ENCODE assay signal across 8 cellular contexts in genomic region chr6:11093591-11094410, GRCh38. TPM values are rescaled to one million over a fixed set of nuclear protein-coding genes. Genes with fewer than 3 reads are reported as not detected.
DNase-seq lines count a peak whose midpoint lies in the region; ATAC-seq and TF ChIP-seq lines count a peak whose summit lies in the region.

Gene SMIM13 (plus strand): TSS chr6:11093834. CDS start chr6:11094314, 480 bp downstream.

- H3K36me3 ChIP-seq in SK-N-MC (ENCODE audit: insufficient read depth, low read length) (peaks cover 17% of the 10 kb centered on the region; the same call in 1 of the 2 replicates), gastroesophageal sphincter (no peaks in the 10 kb centered on the region), suprapubic skin (no peaks in the 10 kb centered on the region)

- DNase-seq in GM10248 (ENCODE audit: extremely low spot score) (peak; percentile 97), NB4 (ENCODE audit: low read depth) (peak; percentile 100), SK-N-MC (ENCODE audit: low read depth, low spot score) (peak; percentile 57), non-pigmented ciliary epithelial cell (ENCODE audit: low read depth) (peak; percentile 96), suprapubic skin (ENCODE audit: low spot score in 2 of 2) (peak; percentile 98 to 99)
- peak; percentile 98 for DNase-seq in activated naive CD4-positive, alpha-beta T cell treated with anti-CD3 and anti-CD28 coated beads, Interleukin-2, amount 10 ng/mL, durations not matched to agents 7 days and 5 days

- H3K27me3 ChIP-seq in gastroesophageal sphincter = no peaks in the 10 kb centered on the region
- H3K27me3 ChIP-seq in suprapubic skin = no peaks in the 10 kb centered on the region

- TF ChIP-seq EP300 in gastroesophageal sphincter (IDR thresholded peaks at IDR 0.05) (no peak), suprapubic skin (IDR thresholded peaks at IDR 0.05) (no peak)

- peak within 1 kb of the TSS; percentile 96 for H3K27ac Mint-ChIP-seq in activated naive CD4-positive, alpha-beta T cell treated with anti-CD3 and anti-CD28 coated beads, Interleukin-2, amount 10 ng/mL, durations not matched to agents 7 days and 5 days

- H3K36me3 Mint-ChIP-seq in activated naive CD4-positive, alpha-beta T cell treated with anti-CD3 and anti-CD28 coated beads, Interleukin-2, amount 10 ng/mL, durations not matched to agents 7 days and 5 days = peaks cover 9% of the 10 kb centered on the region

- no peaks in the 10 kb centered on the region for H3K27me3 Mint-ChIP-seq in activated naive CD4-positive, alpha-beta T cell treated with anti-CD3 and anti-CD28 coated beads, Interleukin-2, amount 10 ng/mL, durations not matched to agents 7 days and 5 days

- H3K4me3 Mint-ChIP-seq in activated naive CD4-positive, alpha-beta T cell treated with anti-CD3 and anti-CD28 coated beads, Interleukin-2, amount 10 ng/mL, durations not matched to agents 7 days and 5 days = peak within 1 kb of the TSS; percentile 97

- no peaks in the 10 kb centered on the region for H3K9me3 Mint-ChIP-seq in activated naive CD4-positive, alpha-beta T cell treated with anti-CD3 and anti-CD28 coated beads, Interleukin-2, amount 10 ng/mL, durations not matched to agents 7 days and 5 days

- H3K9me3 ChIP-seq in SK-N-MC (ENCODE audit: low read depth, low read length) (no peaks in the 10 kb centered on the region), gastroesophageal sphincter (no peaks in the 10 kb centered on the region), suprapubic skin (no peaks in the 10 kb centered on the region)

- CTCF ChIA-PET in GM10248 (lab: Yijun Ruan, JAX) = interaction anchor here (0.7 to 2.8 kb wide), 12 partner anchors 10 to 482 kb away, joined by 3 to 13 read pairs (median 4); no protein-coding TSS in a partner anchor
- CTCF ChIA-PET in activated naive CD4-positive, alpha-beta T cell treated with anti-CD3 and anti-CD28 coated beads, Interleukin-2, amount 10 ng/mL, durations not matched to agents 7 days and 5 days (lab: Charles Lee) = interaction anchor here (0.6 to 1.2 kb wide), 3 partner anchors 25 to 403 kb away, joined by 4 read pairs; no protein-coding TSS in a partner anchor

- POLR2A ChIA-PET in GM10248 (lab: Yijun Ruan, JAX) = interaction anchor here (0.6 kb wide), 1 partner anchor 204 kb away, joined by 4 read pairs; no protein-coding TSS in a partner anchor

- peak within 1 kb of the TSS; percentile 99 for H3K4me3 ChIP-seq in NB4 (ENCODE audit: low read depth, low read length)
- peak within 1 kb of the TSS; percentile 91 for H3K4me3 ChIP-seq in SK-N-MC
- H3K4me3 ChIP-seq in gastroesophageal sphincter = peak within 1 kb of the TSS; percentile 90 to 99
- peak within 1 kb of the TSS; percentile 97 for H3K4me3 ChIP-seq in suprapubic skin

- no CpG with 5 or more reads among the region's 94 CpGs for WGBS in gastroesophageal sphincter (ENCODE audit: low coverage in 1 of 2), 2 donors
- WGBS in suprapubic skin = 0% methylated on average over 3 of the region's 94 CpGs

- peaks cover 29% of the 10 kb centered on the region for H3K4me1 Mint-ChIP-seq in activated naive CD4-positive, alpha-beta T cell treated with anti-CD3 and anti-CD28 coated beads, Interleukin-2, amount 10 ng/mL, durations not matched to agents 7 days and 5 days

- peak within 1 kb of the TSS; percentile 77 for H3K27ac ChIP-seq in SK-N-MC
- peak within 1 kb of the TSS; percentile 94 to 100 (median 98) for H3K27ac ChIP-seq in gastroesophageal sphincter
- H3K27ac ChIP-seq in suprapubic skin = peak within 1 kb of the TSS; percentile 98

- ATAC-seq in HG02571 (IDR thresholded peaks at IDR 0.05; ENCODE audit: unreplicated experiment) (peak; percentile 92), gastroesophageal sphincter (peak; percentile 99)

- peak within 1 kb of the TSS; percentile 89 for H3K9ac ChIP-seq in SK-N-MC (ENCODE audit: insufficient read length)

- TF ChIP-seq POLR2A in NB4 (IDR thresholded peaks at IDR 0.05; ENCODE audit: extremely low read depth, insufficient read length) (peak; percentile 78), gastroesophageal sphincter (IDR thresholded peaks at IDR 0.05) (peak; percentile 74 to 79), suprapubic skin (IDR thresholded peaks at IDR 0.05) (peak; percentile 7 to 52)

- peak; percentile 64 for TF ChIP-seq CTCF in GM10248 (IDR thresholded peaks at IDR 0.05; ENCODE audit: control extremely low read depth, extremely low read depth, low read depth, missing control alignments)
- TF ChIP-seq CTCF in NB4 (IDR thresholded peaks at IDR 0.05; ENCODE audit: low read depth, low read length) = peak; percentile 24
- TF ChIP-seq CTCF in gastroesophageal sphincter (IDR thresholded peaks at IDR 0.05) = peak; percentile 43 to 67 (median 54)
- peak; percentile 32 to 62 for TF ChIP-seq CTCF in suprapubic skin (IDR thresholded peaks at IDR 0.05)

- H3K4me1 ChIP-seq in gastroesophageal sphincter (peaks cover 0 to 28% (median 9%) of the 10 kb centered on the region in 3 donors), suprapubic skin (peaks cover 29% of the 10 kb centered on the region)

RNA-seq across cellular contexts. Expression of gene SMIM13, which starts in this region (rescaled TPM):
- total RNA-seq in gastroesophageal sphincter (10 to 100 TPM in 3 of 4 donors, 1 to 10 TPM in 1; 8.3 to 13.5 (median 12.5) TPM), suprapubic skin (10 to 100 TPM in 3 of 4 donors, 1 to 10 TPM in 1; 9.3 to 15.6 (median 10.7) TPM)

Comparison
In these comparisons a context has a peak if more than half of its experiments do, and no peak if none do; other contexts are left out.
1. Peak in every context shown above with its lines: DNase-seq, ATAC-seq, H3K4me3 ChIP-seq and H3K27ac ChIP-seq.